8 cellular contexts compared by ENCODE assay signal in the genomic region with DNA sequence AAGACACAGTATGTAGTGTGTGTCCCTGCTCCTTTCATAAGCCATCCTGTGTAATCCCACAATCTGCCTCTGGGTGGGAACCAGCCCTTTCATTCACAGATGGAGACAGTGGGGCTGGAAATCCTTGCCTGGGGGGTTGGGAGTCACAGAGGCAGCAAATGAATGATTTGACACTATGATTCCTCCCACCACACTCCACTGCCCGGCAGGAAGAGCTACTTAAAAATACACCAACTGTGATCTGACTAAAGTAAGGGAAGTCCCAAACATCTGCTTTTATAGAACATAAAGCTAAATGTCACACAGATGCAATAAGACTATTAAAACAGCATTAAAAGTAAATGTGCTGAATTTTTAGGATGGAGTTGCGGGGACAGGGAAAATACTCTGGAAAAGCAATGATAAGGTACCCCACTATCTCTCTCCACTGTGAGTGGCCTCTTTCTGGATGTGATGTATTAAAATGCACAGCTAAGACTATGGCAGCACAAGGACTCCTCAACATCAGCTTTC. TPM values are rescaled to one million over a fixed set of nuclear protein-coding genes. Genes with fewer than 3 reads are reported as not detected.
DNase-seq lines count a peak whose midpoint lies in the region; ATAC-seq lines count a peak whose summit lies in the region.

No MANE protein-coding gene starts in this region.

- DNase-seq in A172 (ENCODE audit: low spot score) (peak; percentile 45), G401 (ENCODE audit: low spot score) (peak; percentile 34), RPMI7951 (ENCODE audit: low read depth) (peak; percentile 69), foreskin melanocyte (peak; percentile 91)
- no peak for DNase-seq in activated CD4-positive, CD25-positive, alpha-beta regulatory T cell (lab: John Stamatoyannopoulos, UW)

- in situ Hi-C loops in G401 (cut with HindIII; ENCODE audit: low sequenced_read_pairs): no loop called here

- ATAC-seq in GM18868 (IDR thresholded peaks at IDR 0.05; ENCODE audit: unreplicated experiment) (no peak), GM21526 (IDR thresholded peaks at IDR 0.05; ENCODE audit: low FRiP score, unreplicated experiment) (no peak), HG03442 (IDR thresholded peaks at IDR 0.05; ENCODE audit: unreplicated experiment) (no peak)

RNA-seq across cellular contexts. Expression of a gene that starts 4.3 kb away (rescaled TPM):
- total RNA-seq in A172 (2014; rRNA removed; shearing (Covaris generic)): 216 and 238 TPM in 2 replicates
- 156 and 218 TPM in 2 replicates for total RNA-seq in G401 (2014; rRNA removed; shearing (Covaris generic))
- total RNA-seq in RPMI7951 (2014; rRNA removed; shearing (Covaris generic)): 128 and 152 TPM in 2 replicates

Comparison
In these comparisons a context has a peak if more than half of its experiments do, and no peak if none do; other contexts are left out.
1. DNase-seq: peak in A172 (single experiment), G401 (single experiment), RPMI7951 (single experiment) and foreskin melanocyte (single experiment); none in activated CD4-positive, CD25-positive, alpha-beta regulatory T cell (0 of 4).